15 cellular contexts compared by ENCODE assay signal in genomic region chr1:29875557-29876028, GRCh38.
DNase-seq lines count a peak whose midpoint lies in the region; TF ChIP-seq lines count a peak whose summit lies in the region.
"Had no signal": no experiment of that assay in that cellular context is flagged by ENCODE, and none has a peak within 500 bp of the region (broad histone marks: within the 10 kb centered on the region; RNA-seq: fewer than 3 reads in every experiment).

No MANE protein-coding gene starts in this region.

- H3K9me3 Mint-ChIP-seq in progenitor cell of endocrine pancreas (ENCODE audit: low read depth): no peaks in the 10 kb centered on the region
- H3K9me3 Mint-ChIP-seq: activated T-cell treated with anti-CD3 and anti-CD28 coated beads, Interleukin-2, amount 50 U/mL, for 4 hours; effector memory CD8-positive, alpha-beta T cell had no signal

- H3K27ac Mint-ChIP-seq in progenitor cell of endocrine pancreas: peak overlapping the region; percentile 7
- H3K27ac Mint-ChIP-seq: effector memory CD8-positive, alpha-beta T cell had no signal

- TF ChIP-seq CTCF in progenitor cell of endocrine pancreas (IDR thresholded peaks at IDR 0.05; ENCODE audit: unreplicated experiment): no peak

- peak; percentile 4 for DNase-seq in NK-92 treated with Interleukin-12 subunit alpha and Interleukin-12 subunit beta, amount 100 ng/mL, for 24 hours (lab: John Stamatoyannopoulos, UW)
- DNase-seq in NK-92 (lab: John Stamatoyannopoulos, UW; ENCODE audit: unreplicated experiment): no peak
- DNase-seq in NCI-H2107 (lab: John Stamatoyannopoulos, UW): peak; percentile 60
- peak; percentile 43 for DNase-seq in cerebellar cortex (ENCODE audit: low spot score)
- DNase-seq in progenitor cell of endocrine pancreas (ENCODE audit: low spot score, unreplicated experiment): no peak
- DNase-seq in stimulated activated naive CD4-positive, alpha-beta T cell treated with Interleukin-2 at 50 U/mL for 16 hours (lab: John Stamatoyannopoulos, UW): no peak
- DNase-seq in superior temporal gyrus (ENCODE audit: extremely low spot score): no peak
- no peak for DNase-seq in OCI-M2 (lab: John Stamatoyannopoulos, UW; ENCODE audit: unreplicated experiment)
- DNase-seq: activated CD4-positive, CD25-positive, alpha-beta regulatory T cell treated with anti-CD3 and anti-CD28 coated beads, Interleukin-2, amount 50 U/mL, for 72 hours; activated T-cell treated with anti-CD3 and anti-CD28 coated beads, Interleukin-2, amount 50 U/mL, for 4 hours; effector memory CD8-positive, alpha-beta T cell; lower lobe of right lung; NCI-H446 treated with DMSO at 0.1 percent for 48 hours; nucleus accumbens; stimulated activated CD8-positive, alpha-beta memory T cell treated with anti-CD3 and anti-CD28 coated beads, Interleukin-4, amount 100 ng/mL, for 48 hours had no signal

- H3K4me3 Mint-ChIP-seq in progenitor cell of endocrine pancreas (ENCODE audit: low read depth): no peak overlapping the region
- H3K4me3 Mint-ChIP-seq: activated T-cell treated with anti-CD3 and anti-CD28 coated beads, Interleukin-2, amount 50 U/mL, for 4 hours; effector memory CD8-positive, alpha-beta T cell had no signal

- peaks cover 2% of the 10 kb centered on the region for H3K4me1 Mint-ChIP-seq in progenitor cell of endocrine pancreas (ENCODE audit: low read depth)

- peaks cover 14% of the 10 kb centered on the region for H3K27me3 Mint-ChIP-seq in progenitor cell of endocrine pancreas

- H3K36me3 Mint-ChIP-seq in progenitor cell of endocrine pancreas (ENCODE audit: insufficient read depth): no peaks in the 10 kb centered on the region

Comparison
In these comparisons a context has a peak if more than half of its experiments do, and no peak if none do; other contexts are left out.
1. DNase-seq: peak in NK-92 treated with Interleukin-12 subunit alpha and Interleukin-12 subunit beta, amount 100 ng/mL, for 24 hours (single experiment), NCI-H2107 (single experiment) and cerebellar cortex (single experiment); none in NK-92 (single experiment), progenitor cell of endocrine pancreas (single experiment), stimulated activated naive CD4-positive, alpha-beta T cell treated with Interleukin-2 at 50 U/mL for 16 hours (single experiment), superior temporal gyrus (single experiment) and OCI-M2 (single experiment).